In genomic region chr16:84600343-84601229, GRCh38 we compare ENCODE assay signal across 8 cellular contexts. TPM values are rescaled to one million over a fixed set of nuclear protein-coding genes. Genes with fewer than 3 reads are reported as not detected.
DNase-seq lines count a peak whose midpoint lies in the region; ATAC-seq, FAIRE-seq and TF ChIP-seq lines count a peak whose summit lies in the region.

No MANE protein-coding gene starts in this region.

- in situ Hi-C loops in KBM-7 (cut with MboI; ENCODE audit: low pct_unique_long_range_greater_than_20kb, low sequenced_read_pairs), result no loop called here

- H3K4me2 ChIP-seq in mesendoderm (ENCODE audit: low read length), result no peak overlapping the region

- peaks cover 8 to 46% of the 10 kb centered on the region in 2 donors for H3K36me3 Mint-ChIP-seq in activated naive CD4-positive, alpha-beta T cell treated with anti-CD3 and anti-CD28 coated beads, Interleukin-2, amount 50 U/mL, for 72 hours

- no peak overlapping the region for H3K23ac ChIP-seq in mesendoderm (ENCODE audit: low read length)

- H3K4me1 ChIP-seq in mesendoderm (ENCODE audit: control insufficient read depth, low read depth, low read length), result peaks cover 8% of the 10 kb centered on the region

- H3K27ac Mint-ChIP-seq in activated naive CD4-positive, alpha-beta T cell treated with anti-CD3 and anti-CD28 coated beads, Interleukin-2, amount 50 U/mL, for 72 hours, result peak overlapping the region; percentile 94 to 96

- H3K27ac ChIP-seq in mesendoderm (ENCODE audit: low read depth, low read length), result peak overlapping the region; percentile 46

- peaks cover 9% of the 10 kb centered on the region for H3K79me1 ChIP-seq in mesendoderm (ENCODE audit: low read length)

- WGBS in mesendoderm (ENCODE audit: extremely low coverage, insufficient coverage, low lambda C conversion rate), result no CpG with 5 or more reads among the region's 25 CpGs

- no peaks in the 10 kb centered on the region for H3K27me3 ChIP-seq in mesendoderm (ENCODE audit: insufficient read depth, low read length, poor library complexity)

- no peak for DNase-seq in GM12892 (ENCODE audit: insufficient read length)
- peak; percentile 64 for DNase-seq in KBM-7
- no peak for DNase-seq in activated naive CD4-positive, alpha-beta T cell treated with anti-CD3 and anti-CD28 coated beads, Interleukin-2, amount 50 U/mL, for 72 hours (ENCODE audit: low spot score in 2 of 2)
- no peak for DNase-seq in mesendoderm
- no peak for DNase-seq in hepatic stellate cell (ENCODE audit: low spot score)
- no peak for DNase-seq in NCI-H2107 treated with DMSO at 0.1 percent for 48 hours (lab: John Stamatoyannopoulos, UW; ENCODE audit: unreplicated experiment)
- no peak for DNase-seq in stimulated activated CD4-positive, alpha-beta T cell treated with anti-CD3 and anti-CD28 coated beads, Interleukin-4, amount 100 ng/mL, for 24 hours

- H3K9me3 Mint-ChIP-seq in activated naive CD4-positive, alpha-beta T cell treated with anti-CD3 and anti-CD28 coated beads, Interleukin-2, amount 50 U/mL, for 72 hours, result no peaks in the 10 kb centered on the region

- H3K79me2 ChIP-seq in mesendoderm (ENCODE audit: control insufficient read depth, insufficient read depth, low read length), result no peaks in the 10 kb centered on the region

- no peak overlapping the region for H2BK120ac ChIP-seq in mesendoderm (ENCODE audit: low read depth, low read length)

- peak; percentile 57 for ATAC-seq in GM21515 (IDR thresholded peaks at IDR 0.05; ENCODE audit: unreplicated experiment)
- ATAC-seq in activated naive CD4-positive, alpha-beta T cell treated with anti-CD3 and anti-CD28 coated beads, Interleukin-2, amount 50 U/mL, for 72 hours, result peak; percentile 71 to 80

- H3K4me3 ChIP-seq in mesendoderm (ENCODE audit: low read length), result no peak overlapping the region

- peak overlapping the region; percentile 30 for H3K9ac ChIP-seq in mesendoderm (ENCODE audit: low read length)

- no peak overlapping the region for H3K18ac ChIP-seq in mesendoderm (ENCODE audit: low read length)

- H3K36me3 ChIP-seq in mesendoderm (ENCODE audit: control insufficient read depth, insufficient read depth, low read length), result no peaks in the 10 kb centered on the region

- no peak overlapping the region for H4K5ac ChIP-seq in mesendoderm (ENCODE audit: low read length)

- peak; percentile 9 for FAIRE-seq in GM12892 (lab: Jason Lieb, UNC)

- H3K56ac ChIP-seq in mesendoderm (ENCODE audit: low read length), result no peak overlapping the region

- H4K8ac ChIP-seq in mesendoderm (ENCODE audit: low read depth, low read length), result no peak overlapping the region

- no peak overlapping the region for H2BK5ac ChIP-seq in mesendoderm (ENCODE audit: low read length)

- no peak overlapping the region for H3K4ac ChIP-seq in mesendoderm (ENCODE audit: low read depth, low read length)

- peak; percentile 80 for TF ChIP-seq POLR2A in GM12892 (IDR thresholded peaks at IDR 0.05; ENCODE audit: low read depth, low read length)

- H2BK15ac ChIP-seq in mesendoderm (replicated peaks; ENCODE audit: low read depth), result no peak overlapping the region

- H2AK5ac ChIP-seq in mesendoderm (ENCODE audit: low read length), result no peak overlapping the region

RNA-seq across cellular contexts. Expression of gene COTL1, which starts 17.3 kb away (rescaled TPM):
- 375 TPM for polyA plus RNA-seq in GM12892 (2012; ENCODE audit: missing spikeins)
- total RNA-seq in activated naive CD4-positive, alpha-beta T cell treated with anti-CD3 and anti-CD28 coated beads, Interleukin-2, amount 50 U/mL, for 72 hours, result 100 to 1,000 TPM; 277 to 583 TPM
- polyA plus RNA-seq in mesendoderm (2013, experiment 1 of 2), result 102 TPM
- 104 TPM for polyA plus RNA-seq in mesendoderm (2013, experiment 2 of 2)

RNA-seq across cellular contexts. Expression of gene KLHL36, which starts 47.7 kb away (rescaled TPM):
- polyA plus RNA-seq in GM12892 (2012; ENCODE audit: missing spikeins), result 11.3 TPM
- total RNA-seq in activated naive CD4-positive, alpha-beta T cell treated with anti-CD3 and anti-CD28 coated beads, Interleukin-2, amount 50 U/mL, for 72 hours, result 10 to 100 TPM; 50.5 to 60.5 TPM
- polyA plus RNA-seq in mesendoderm (2013, experiment 1 of 2), result 6.7 TPM
- polyA plus RNA-seq in mesendoderm (2013, experiment 2 of 2), result 7.3 TPM
